8 cellular contexts compared by ENCODE assay signal in genomic region chr6:90285611-90286381, GRCh38. TPM values are rescaled to one million over a fixed set of nuclear protein-coding genes. Genes with fewer than 3 reads are reported as not detected.
A peak's percentile ranks its signal among the peaks of the same experiment; 100 is the strongest.
DNase-seq lines count a peak whose midpoint lies in the region; ATAC-seq and TF ChIP-seq lines count a peak whose summit lies in the region.

No MANE protein-coding gene starts in this region.

- no peaks in the 10 kb centered on the region for H3K36me3 ChIP-seq in vagina

- H3K27ac ChIP-seq in vagina = peak overlapping the region; percentile 24

- H3K4me3 Mint-ChIP-seq in CD14-positive monocyte = peak overlapping the region; percentile 69 to 75
- H3K4me3 Mint-ChIP-seq in activated T-helper 17 cell treated with anti-CD3 and anti-CD28 coated beads, Interleukin-2, amount 50 U/mL, for 72 hours = peak overlapping the region; percentile 60
- peak overlapping the region; percentile 74 for H3K4me3 Mint-ChIP-seq in nephron progenitor cell

- H3K27me3 ChIP-seq in vagina = no peaks in the 10 kb centered on the region

- H3K27me3 Mint-ChIP-seq in CD14-positive monocyte (ENCODE audit: low read depth in 3 of 3) (peaks cover 3 to 6% (median 4%) of the 10 kb centered on the region in 3 donors), nephron progenitor cell (ENCODE audit: low read depth, poor library complexity) (peaks cover under 1% of the 10 kb centered on the region)
- no peaks in the 10 kb centered on the region for H3K27me3 Mint-ChIP-seq in activated T-helper 17 cell treated with anti-CD3 and anti-CD28 coated beads, Interleukin-2, amount 50 U/mL, for 72 hours

- no peaks in the 10 kb centered on the region for H3K9me3 ChIP-seq in vagina

- DNase-seq in CD14-positive monocyte (ENCODE audit: low spot score) (peak; percentile 82), NOMO-1 treated with dmso at 0.1 percent for 144 hours (lab: John Stamatoyannopoulos, UW; ENCODE audit: unreplicated experiment) (peak; percentile 67), fibroblast of the aortic adventitia (ENCODE audit: low read depth) (peak; percentile 87), nephron progenitor cell (peak; percentile 57), vagina (ENCODE audit: extremely low spot score in 2 of 2) (no peak)

- H3K36me3 Mint-ChIP-seq in CD14-positive monocyte (no peaks in the 10 kb centered on the region), nephron progenitor cell (ENCODE audit: low read depth) (peaks cover 39% of the 10 kb centered on the region)
- H3K36me3 Mint-ChIP-seq in activated T-helper 17 cell treated with anti-CD3 and anti-CD28 coated beads, Interleukin-2, amount 50 U/mL, for 72 hours (ENCODE audit: low read depth) = peaks cover 30% of the 10 kb centered on the region

- TF ChIP-seq CTCF in CD14-positive monocyte (IDR thresholded peaks at IDR 0.05) (no peak), fibroblast of the aortic adventitia (IDR thresholded peaks at IDR 0.05; ENCODE audit: insufficient read depth, low read length) (no peak), nephron progenitor cell (IDR thresholded peaks at IDR 0.05) (no peak), vagina (IDR thresholded peaks at IDR 0.05) (no peak)

- no peak overlapping the region for H3K4me3 ChIP-seq in fibroblast of the aortic adventitia (ENCODE audit: low read depth, low read length)
- H3K4me3 ChIP-seq in vagina = peak overlapping the region in 1 of 2 donors; percentile 2

- peaks cover 28% of the 10 kb centered on the region for H3K4me1 Mint-ChIP-seq in CD14-positive monocyte
- peaks cover 48% of the 10 kb centered on the region for H3K4me1 Mint-ChIP-seq in activated T-helper 17 cell treated with anti-CD3 and anti-CD28 coated beads, Interleukin-2, amount 50 U/mL, for 72 hours
- peaks cover 45% of the 10 kb centered on the region for H3K4me1 Mint-ChIP-seq in nephron progenitor cell

- no peak for TF ChIP-seq POLR2A in vagina (IDR thresholded peaks at IDR 0.05)

- ATAC-seq in GM19324 (IDR thresholded peaks at IDR 0.05; ENCODE audit: low FRiP score, unreplicated experiment) (peak; percentile 85), HG03175 (IDR thresholded peaks at IDR 0.05; ENCODE audit: unreplicated experiment) (peak; percentile 80)
- ATAC-seq in activated T-helper 17 cell treated with anti-CD3 and anti-CD28 coated beads, Interleukin-2, amount 50 U/mL, for 72 hours (replicated peaks) = peak; percentile 55

- peak overlapping the region; percentile 47 to 92 (median 74) for H3K27ac Mint-ChIP-seq in CD14-positive monocyte
- H3K27ac Mint-ChIP-seq in activated T-helper 17 cell treated with anti-CD3 and anti-CD28 coated beads, Interleukin-2, amount 50 U/mL, for 72 hours = peak overlapping the region; percentile 96
- H3K27ac Mint-ChIP-seq in nephron progenitor cell = peak overlapping the region; percentile 62

- peaks cover 0 to 6% (median 5%) of the 10 kb centered on the region in 7 donors for H3K9me3 Mint-ChIP-seq in CD14-positive monocyte
- no peaks in the 10 kb centered on the region for H3K9me3 Mint-ChIP-seq in activated T-helper 17 cell treated with anti-CD3 and anti-CD28 coated beads, Interleukin-2, amount 50 U/mL, for 72 hours
- peaks cover 31% of the 10 kb centered on the region for H3K9me3 Mint-ChIP-seq in nephron progenitor cell

- H3K4me1 ChIP-seq in vagina = peaks cover 17% of the 10 kb centered on the region

- intact Hi-C loops in CD14-positive monocyte (cut with micrococcal nuclease) (no loop called here), vagina (cut with DNase I) (no loop called here)

RNA-seq across cellular contexts. Expression of gene BACH2, which starts 10.8 kb away (rescaled TPM):
- under 1 TPM; 0.04 to 0.09 TPM for polyA plus RNA-seq in CD14-positive monocyte
- total RNA-seq in activated T-helper 17 cell treated with anti-CD3 and anti-CD28 coated beads, Interleukin-2, amount 50 U/mL, for 72 hours = 10 to 100 TPM in 1 of 2 donors, 1 to 10 TPM in 1; 3.0 to 22.9 TPM
- total RNA-seq in fibroblast of the aortic adventitia (ENCODE audit: low replicate concordance) (0.27 and 0.65 TPM in 2 replicates), vagina (6.4 TPM)

Comparison
In these comparisons a context has a peak if more than half of its experiments do, and no peak if none do; other contexts are left out.
1. DNase-seq: peak in CD14-positive monocyte (single experiment), NOMO-1 treated with dmso at 0.1 percent for 144 hours (single experiment), fibroblast of the aortic adventitia (single experiment) and nephron progenitor cell (single experiment); none in vagina (0 of 2).
2. Peak in every context shown above with its lines, with median percentiles within 50 percentile points of each other: H3K27ac Mint-ChIP-seq, H3K4me3 Mint-ChIP-seq and ATAC-seq.